ENCODE assay signal across 8 cellular contexts in the genomic region with DNA sequence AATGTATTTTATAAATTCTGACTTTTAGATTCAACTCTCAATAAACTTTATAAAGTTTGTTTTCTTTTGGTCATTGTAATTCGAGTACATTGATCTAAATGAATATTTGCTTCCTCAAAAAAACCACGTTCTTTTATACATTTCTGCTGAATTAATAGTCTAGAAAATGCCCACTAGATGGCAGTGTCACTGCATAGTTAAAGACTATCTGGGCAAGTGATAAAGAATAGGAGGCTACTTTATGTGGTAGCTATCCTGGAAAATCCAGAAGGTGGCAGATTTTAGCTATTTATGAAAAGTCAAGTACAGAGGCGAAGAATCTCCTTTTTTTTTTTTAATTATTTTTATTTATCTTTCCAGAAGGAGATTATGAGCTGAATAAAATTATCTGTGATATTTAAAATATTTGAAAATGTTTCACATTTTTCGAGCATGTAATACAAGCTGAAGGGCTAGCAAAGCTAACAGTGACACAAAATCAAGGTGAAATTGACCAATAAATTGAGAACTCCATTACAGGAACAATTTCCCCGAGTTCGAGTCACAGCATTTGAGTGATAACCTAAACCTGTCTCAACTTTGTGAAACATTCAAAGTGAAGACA.
A peak's percentile ranks its signal among the peaks of the same experiment; 100 is the strongest.
DNase-seq lines count a peak whose midpoint lies in the region; ATAC-seq and TF ChIP-seq lines count a peak whose summit lies in the region.

No MANE protein-coding gene starts in this region.

- H3K9me3 ChIP-seq in DOHH2 (ENCODE audit: control insufficient read depth, insufficient read depth, low read length) (no peaks in the 10 kb centered on the region), adrenal gland (replicated peaks in 1 of 3) (no peaks in the 10 kb centered on the region), hepatocyte (ENCODE audit: low read depth) (no peaks in the 10 kb centered on the region), spleen (no peaks in the 10 kb centered on the region)

- no peak overlapping the region for H3K4me3 ChIP-seq in DOHH2 (ENCODE audit: low read length)
- H3K4me3 ChIP-seq in adrenal gland, result no peak overlapping the region
- no peak overlapping the region for H3K4me3 ChIP-seq in hepatocyte
- H3K4me3 ChIP-seq in spleen, result no peak overlapping the region

- 16 to 17% (median 16%) methylated on average over 6 of the region's 6 CpGs for WGBS in adrenal gland, 4 donors
- 23% methylated on average over 6 of the region's 6 CpGs for whole genome bisulfite sequencing in hepatocyte (ENCODE audit: low lambda C conversion rate, missing lambda C conversion rate)
- WGBS in spleen, 5 donors, result 22 to 30% (median 27%) methylated on average over 6 of the region's 6 CpGs

- intact Hi-C loops in adrenal gland (cut with DNase I), result no loop called here
- intact Hi-C loops in spleen (cut with DNase I; ENCODE audit: low total_unique reads), result no loop called here

- no peaks in the 10 kb centered on the region for H3F3A ChIP-seq in DOHH2 (ENCODE audit: control insufficient read depth, insufficient read depth)

- H3K9me2 ChIP-seq in DOHH2 (replicated peaks; ENCODE audit: control insufficient read depth, low read length) (no peaks in the 10 kb centered on the region), hepatocyte (replicated peaks; ENCODE audit: insufficient read depth) (no peaks in the 10 kb centered on the region)

- peak; percentile 61 for ATAC-seq in GM19468 (IDR thresholded peaks at IDR 0.05; ENCODE audit: extremely low read depth, unreplicated experiment)
- peak; percentile 78 for ATAC-seq in HG03520 (IDR thresholded peaks at IDR 0.05; ENCODE audit: unreplicated experiment)

- H2AFZ ChIP-seq in hepatocyte, result no peak overlapping the region

- H3K27me3 ChIP-seq in DOHH2 (ENCODE audit: control insufficient read depth, low read length), result no peaks in the 10 kb centered on the region
- H3K27me3 ChIP-seq in adrenal gland, result no peaks in the 10 kb centered on the region
- peaks cover 2% of the 10 kb centered on the region for H3K27me3 ChIP-seq in hepatocyte
- H3K27me3 ChIP-seq in spleen (replicated peaks in 1 of 7), result peaks cover 0 to 4% (median 0%) of the 10 kb centered on the region in 7 donors

- H4K20me1 ChIP-seq in DOHH2 (ENCODE audit: control insufficient read depth, insufficient read depth, low read depth, low read length), result no peaks in the 10 kb centered on the region
- H4K20me1 ChIP-seq in hepatocyte (ENCODE audit: insufficient read depth, poor library complexity, severe bottlenecking), result no peaks in the 10 kb centered on the region

- no peak overlapping the region for H3K4me2 ChIP-seq in DOHH2 (ENCODE audit: low read length)
- H3K4me2 ChIP-seq in hepatocyte, result no peak overlapping the region

- no peak for TF ChIP-seq POLR2A in adrenal gland (IDR thresholded peaks at IDR 0.05)
- TF ChIP-seq POLR2A in spleen (IDR thresholded peaks at IDR 0.05), result no peak

- peak; percentile 65 for TF ChIP-seq CTCF in DOHH2 (IDR thresholded peaks at IDR 0.05; ENCODE audit: low read depth, low read length, poor library complexity, severe bottlenecking)
- peak; percentile 69 to 88 (median 81) for TF ChIP-seq CTCF in adrenal gland (IDR thresholded peaks at IDR 0.05)
- TF ChIP-seq CTCF in hepatocyte (IDR thresholded peaks at IDR 0.05; ENCODE audit: poor library complexity), result peak; percentile 99
- TF ChIP-seq CTCF in spleen (IDR thresholded peaks at IDR 0.05 in 8 of 11, conservative IDR thresholded peaks at IDR 0.05 in 3 of 11), result peak in 9 of 11 experiments; percentile 22 to 77 (median 66)

- H3K79me2 ChIP-seq in DOHH2 (ENCODE audit: control insufficient read depth, low read length) (no peaks in the 10 kb centered on the region), hepatocyte (no peaks in the 10 kb centered on the region)

- DNase-seq in NCI-H446 (lab: John Stamatoyannopoulos, UW), result peak; percentile 69 to 83
- peak in 5 of 7 donors; percentile 28 to 42 (median 36) for DNase-seq in adrenal gland
- DNase-seq in hepatocyte (ENCODE audit: low spot score), result peak; percentile 90
- DNase-seq in spleen, result no peak
- no peak for DNase-seq in activated effector memory CD4-positive, alpha-beta T cell treated with anti-CD3 and anti-CD28 coated beads, Interleukin-2, amount 50 U/mL, for 16 hours

- H3K27ac ChIP-seq in DOHH2 (ENCODE audit: low read depth, low read length) (no peak overlapping the region), adrenal gland (no peak overlapping the region), hepatocyte (no peak overlapping the region), spleen (no peak overlapping the region)

- no peaks in the 10 kb centered on the region for H3K36me3 ChIP-seq in DOHH2 (ENCODE audit: control insufficient read depth, low read length)
- H3K36me3 ChIP-seq in adrenal gland (replicated peaks in 1 of 2), result no peaks in the 10 kb centered on the region
- no peaks in the 10 kb centered on the region for H3K36me3 ChIP-seq in hepatocyte (replicated peaks; ENCODE audit: insufficient read depth, low read depth)
- H3K36me3 ChIP-seq in spleen, result no peaks in the 10 kb centered on the region

- no peaks in the 10 kb centered on the region for H3K4me1 ChIP-seq in DOHH2 (ENCODE audit: control insufficient read depth, low read length)
- H3K4me1 ChIP-seq in adrenal gland (replicated peaks in 1 of 2), result no peaks in the 10 kb centered on the region
- no peaks in the 10 kb centered on the region for H3K4me1 ChIP-seq in hepatocyte (ENCODE audit: insufficient read depth)
- H3K4me1 ChIP-seq in spleen, result no peaks in the 10 kb centered on the region

Comparison
In these comparisons a context has a peak if more than half of its experiments do, and no peak if none do; other contexts are left out.
1. DNase-seq: peak in NCI-H446 (2 of 2), adrenal gland (5 of 7) and hepatocyte (single experiment); none in spleen (single experiment) and activated effector memory CD4-positive, alpha-beta T cell treated with anti-CD3 and anti-CD28 coated beads, Interleukin-2, amount 50 U/mL, for 16 hours (single experiment).
2. Peak in every context shown above with its lines, with median percentiles within 50 percentile points of each other: CTCF ChIP-seq.